In genomic region chr3:48273594-48274211, GRCh38 we compare ENCODE assay signal across 8 cellular contexts. TPM values are rescaled to one million over a fixed set of nuclear protein-coding genes. Genes with fewer than 3 reads are reported as not detected.
A peak's percentile ranks its signal among the peaks of the same experiment; 100 is the strongest.
DNase-seq lines count a peak whose midpoint lies in the region; ATAC-seq and TF ChIP-seq lines count a peak whose summit lies in the region.

No MANE protein-coding gene starts in this region.

- no peak overlapping the region for H3K14ac ChIP-seq in H9 (ENCODE audit: insufficient read depth, low read length)

- H3K27me3 ChIP-seq in H9 (ENCODE audit: insufficient read depth, low read length) (no peaks in the 10 kb centered on the region), tibial artery (no peaks in the 10 kb centered on the region)

- no peak overlapping the region for H2BK20ac ChIP-seq in H9 (ENCODE audit: low read depth, low read length, poor library complexity, severe bottlenecking)

- H3K9ac ChIP-seq in H9 (ENCODE audit: extremely low read depth, insufficient read length, low read length): no peak overlapping the region

- no peaks in the 10 kb centered on the region for H3K23me2 ChIP-seq in H9 (ENCODE audit: insufficient read length, low read depth, low read length, poor library complexity, severe bottlenecking)

- no peak overlapping the region for H2AK5ac ChIP-seq in H9 (ENCODE audit: insufficient read length, low read length)

- no peak overlapping the region for H2BK15ac ChIP-seq in H9 (ENCODE audit: low read depth, low read length)

- H3K18ac ChIP-seq in H9 (ENCODE audit: insufficient read length, low read depth, low read length): no peak overlapping the region

- H2AFZ ChIP-seq in H9 (ENCODE audit: low read length): no peak overlapping the region

- intact Hi-C loops in tibial artery (cut with DNase I; ENCODE audit: low total_unique reads): no loop called here

- H3K36me3 Mint-ChIP-seq in H9 (ENCODE audit: insufficient read depth in 1 of 3, low read depth in 3 of 3): peaks cover 49 to 53% (median 52%) of the 10 kb centered on the region in 3 experiments
- H3K36me3 Mint-ChIP-seq in nephron progenitor cell (ENCODE audit: low read depth): peaks cover 59% of the 10 kb centered on the region

- no peaks in the 10 kb centered on the region for H3K79me1 ChIP-seq in H9 (ENCODE audit: insufficient read depth, low read depth, low read length, poor library complexity, severe bottlenecking)

- H3K4me1 Mint-ChIP-seq in H9: peaks cover 41 to 42% of the 10 kb centered on the region in 2 experiments
- H3K4me1 Mint-ChIP-seq in nephron progenitor cell: peaks cover 24% of the 10 kb centered on the region

- no peak overlapping the region for H2BK120ac ChIP-seq in H9 (ENCODE audit: low read depth, low read length, poor library complexity, severe bottlenecking)

- no CpG with 5 or more reads among the region's 9 CpGs for WGBS in H9 (ENCODE audit: extremely low coverage, insufficient read length, low lambda C conversion rate)

- H3K23ac ChIP-seq in H9 (ENCODE audit: insufficient read length, low read depth, low read length): no peak overlapping the region

- H4K8ac ChIP-seq in H9 (replicated peaks; ENCODE audit: insufficient read length, low read depth, low read length): no peak overlapping the region

- H3K4me3 Mint-ChIP-seq in H9 (no peak overlapping the region), nephron progenitor cell (no peak overlapping the region)

- DNase-seq in C1 segment of cervical spinal cord (lab: John Stamatoyannopoulos, UW): peak in 8 of 14 donors; percentile 1 to 34 (median 24)
- peak; percentile 72 for DNase-seq in H9
- DNase-seq in NCI-H82 (lab: John Stamatoyannopoulos, UW): peak; percentile 78
- DNase-seq in activated T-cell treated with anti-CD3 and anti-CD28 coated beads for 1 hour (ENCODE audit: low read depth): peak; percentile 42
- peak; percentile 34 for DNase-seq in fibroblast of gingiva (ENCODE audit: low read depth)
- DNase-seq in nephron progenitor cell: peak; percentile 60
- DNase-seq in tibial artery: peak in 1 of 2 donors; percentile 47

- H3K79me2 ChIP-seq in H9 (ENCODE audit: insufficient read depth, low read length): no peaks in the 10 kb centered on the region

- H3K4me2 ChIP-seq in H9 (ENCODE audit: insufficient read depth, insufficient read length, low read length): no peak overlapping the region

- H3K4ac ChIP-seq in H9 (ENCODE audit: low read depth, low read length): no peak overlapping the region

- H3K4me3 ChIP-seq in tibial artery: no peak overlapping the region

- H3K4me1 ChIP-seq in H9 (ENCODE audit: insufficient read depth, low read length) (peaks cover 20% of the 10 kb centered on the region; the same call in 1 of the 2 replicates), tibial artery (no peaks in the 10 kb centered on the region)

- H3K27ac ChIP-seq in H9 (ENCODE audit: insufficient read length, low read depth, low read length) (no peak overlapping the region), tibial artery (no peak overlapping the region)

- ATAC-seq in GM18858 (IDR thresholded peaks at IDR 0.05; ENCODE audit: unreplicated experiment): no peak

- peaks cover 15 to 23% of the 10 kb centered on the region in 2 experiments for H3K9me3 Mint-ChIP-seq in H9
- H3K9me3 Mint-ChIP-seq in nephron progenitor cell: peaks cover 24% of the 10 kb centered on the region

- H2BK12ac ChIP-seq in H9 (ENCODE audit: insufficient read length, low read depth, low read length): no peak overlapping the region

- H4K91ac ChIP-seq in H9 (ENCODE audit: insufficient read length, low read depth, low read length): no peak overlapping the region

- peak overlapping the region in 2 of 3 experiments; percentile 61 to 85; a peak in 3 of 7 replicates for H3K27ac Mint-ChIP-seq in H9
- peak overlapping the region; percentile 57 for H3K27ac Mint-ChIP-seq in nephron progenitor cell

- no peak overlapping the region for H4K5ac ChIP-seq in H9 (ENCODE audit: insufficient read length, low read depth, low read length)

- H3K27me3 Mint-ChIP-seq in H9 (ENCODE audit: low read depth) (no peaks in the 10 kb centered on the region; the same call in 1 of the 2 replicates), nephron progenitor cell (ENCODE audit: low read depth, poor library complexity) (peaks cover 3% of the 10 kb centered on the region)

- H3T11ph ChIP-seq in H9 (ENCODE audit: low read length): no peak overlapping the region

- H3K9me3 ChIP-seq in H9 (ENCODE audit: control insufficient read depth, low read depth, low read length) (peaks cover 6% of the 10 kb centered on the region), tibial artery (no peaks in the 10 kb centered on the region)

- peaks cover 3% of the 10 kb centered on the region for H4K20me1 ChIP-seq in H9 (ENCODE audit: control insufficient read depth, insufficient read depth, insufficient read length)

- TF ChIP-seq CTCF in H9 (conservative IDR thresholded peaks at IDR 0.05) (peak; percentile 84), nephron progenitor cell (IDR thresholded peaks at IDR 0.05) (peak; percentile 73), tibial artery (IDR thresholded peaks at IDR 0.05) (peak; percentile 73 to 80)

- peaks cover 5 to 18% (median 9%) of the 10 kb centered on the region in 3 donors for H3K36me3 ChIP-seq in tibial artery

- no peak overlapping the region for H3K56ac ChIP-seq in H9 (ENCODE audit: insufficient read length, low read depth, low read length)

- no peak overlapping the region for H2BK5ac ChIP-seq in H9 (ENCODE audit: insufficient read length, low read length)

RNA-seq across cellular contexts. Expression of gene NME6, which starts 27.5 kb away (rescaled TPM):
- total RNA-seq in H9 (2021): 19.2 and 22.0 TPM in 2 replicates

RNA-seq across cellular contexts. Expression of gene ZNF589, which starts 32.8 kb away (rescaled TPM):
- 86.0 and 88.2 TPM in 2 replicates for total RNA-seq in H9 (2021)

RNA-seq across cellular contexts. Expression of gene CAMP, which starts 50.4 kb away (rescaled TPM):
- not detected in 2 replicates for total RNA-seq in H9 (2021)

RNA-seq across cellular contexts. Expression of gene SPINK8, which starts 59.8 kb away (rescaled TPM):
- total RNA-seq in H9 (2021): not detected in 2 replicates
